Comparison of ENCODE assay signal across 12 cellular contexts in the genomic region with DNA sequence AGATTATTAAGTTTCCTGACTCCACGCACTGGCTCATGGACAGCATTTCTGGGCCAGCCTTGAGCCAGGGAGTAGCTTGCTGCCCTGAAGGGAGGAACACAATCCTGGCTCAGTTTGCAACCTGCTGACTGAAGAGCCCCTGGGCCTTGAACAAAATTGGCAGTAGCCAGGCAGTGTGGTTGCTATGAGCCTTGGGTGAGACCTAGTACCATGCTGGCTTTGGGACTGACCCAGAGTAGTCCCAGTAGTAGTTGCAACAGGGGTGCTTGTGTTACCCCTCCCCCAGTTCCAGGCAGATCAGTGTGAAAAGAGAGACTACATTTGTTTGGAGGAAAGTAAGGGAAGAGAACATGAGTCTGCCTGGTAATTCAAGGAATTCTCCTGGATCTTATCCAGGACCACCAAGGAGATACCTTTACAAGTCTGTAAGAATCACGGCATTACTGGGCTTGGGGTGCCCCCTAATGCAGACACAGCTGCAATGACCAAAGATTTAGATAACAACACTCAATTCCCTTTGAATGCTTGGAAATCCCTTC. TPM values are rescaled to one million over a fixed set of nuclear protein-coding genes. Genes with fewer than 3 reads are reported as not detected.
DNase-seq lines count a peak whose midpoint lies in the region; TF ChIP-seq lines count a peak whose summit lies in the region.
"Had no signal": no experiment of that assay in that cellular context is flagged by ENCODE, and none has a peak within 500 bp of the region (broad histone marks: within the 10 kb centered on the region; RNA-seq: fewer than 3 reads in every experiment).

No MANE protein-coding gene starts in this region.

- TF ChIP-seq POLR2A in vagina (IDR thresholded peaks at IDR 0.05), result no peak
- TF ChIP-seq POLR2A in sigmoid colon (IDR thresholded peaks at IDR 0.05), result no peak
- TF ChIP-seq POLR2A in lower leg skin (IDR thresholded peaks at IDR 0.05), result no peak

- H3K4me1 ChIP-seq in vagina, result no peaks in the 10 kb centered on the region
- H3K4me1 ChIP-seq in sigmoid colon, result no peaks in the 10 kb centered on the region
- H3K4me1 ChIP-seq: HAP-1, stomach had no signal

- TF ChIP-seq EP300 in sigmoid colon (IDR thresholded peaks at IDR 0.05), result no peak

- H3K4me3 ChIP-seq in WERI-Rb-1 (ENCODE audit: low read depth, low read length), result no peak overlapping the region
- no peak overlapping the region for H3K4me3 ChIP-seq in vagina
- no peak overlapping the region for H3K4me3 ChIP-seq in sigmoid colon
- no peak overlapping the region for H3K4me3 ChIP-seq in lower leg skin (ENCODE audit: low read depth, poor library complexity, severe bottlenecking)
- H3K4me3 ChIP-seq: HAP-1, stomach had no signal

- TF ChIP-seq CTCF in WERI-Rb-1 (IDR thresholded peaks at IDR 0.05; ENCODE audit: low read depth, low read length), result peak; percentile 77
- TF ChIP-seq CTCF in vagina (IDR thresholded peaks at IDR 0.05), result no peak
- TF ChIP-seq CTCF in sigmoid colon (IDR thresholded peaks at IDR 0.05), result no peak
- no peak for TF ChIP-seq CTCF in lower leg skin (IDR thresholded peaks at IDR 0.05)

- DNase-seq in NCI-H1092 treated with DMSO at 0.1 percent for 48 hours (lab: John Stamatoyannopoulos, UW), result peak; percentile 41
- no peak for DNase-seq in NCI-H1092 (lab: John Stamatoyannopoulos, UW)
- DNase-seq in WERI-Rb-1, result peak; percentile 84
- peak in 41 of 42 donors; percentile 16 to 81 (median 61) for DNase-seq in head of caudate nucleus
- peak; percentile 66 for DNase-seq in superior temporal gyrus (ENCODE audit: extremely low spot score)
- no peak for DNase-seq in vagina (ENCODE audit: extremely low spot score in 2 of 2)
- DNase-seq in sigmoid colon, result no peak
- no peak for DNase-seq in lower leg skin (ENCODE audit: low spot score in 2 of 2)
- DNase-seq: activated effector memory CD4-positive, alpha-beta T cell treated with anti-CD3 and anti-CD28 coated beads, Interleukin-2, amount 50 U/mL, for 16 hours; stomach had no signal

- H3K9me3 ChIP-seq in WERI-Rb-1 (ENCODE audit: severe bottlenecking) (no peaks in the 10 kb centered on the region), vagina (no peaks in the 10 kb centered on the region), sigmoid colon (no peaks in the 10 kb centered on the region)
- H3K9me3 ChIP-seq: HAP-1, stomach had no signal

- intact Hi-C loops in head of caudate nucleus (cut with DNase I), result loop anchor here (5.0 kb wide), 1 partner anchor 327 kb away; no protein-coding TSS in a partner anchor
- intact Hi-C loops in vagina (cut with DNase I), result no loop called here
- intact Hi-C loops in sigmoid colon (cut with DNase I), result no loop called here
- intact Hi-C loops in lower leg skin (cut with DNase I; ENCODE audit: low total_unique reads), result no loop called here

- no peaks in the 10 kb centered on the region for H3K36me3 ChIP-seq in WERI-Rb-1
- H3K36me3 ChIP-seq in vagina, result no peaks in the 10 kb centered on the region
- no peaks in the 10 kb centered on the region for H3K36me3 ChIP-seq in sigmoid colon
- H3K36me3 ChIP-seq: HAP-1, stomach had no signal

- WGBS in sigmoid colon, 2 donors, result 55 to 58% methylated on average over 2 of the region's 2 CpGs
- WGBS in lower leg skin, 2 donors, result 25 to 38% methylated on average over 2 of the region's 2 CpGs

- no peak overlapping the region for H3K27ac ChIP-seq in WERI-Rb-1
- H3K27ac ChIP-seq in vagina, result no peak overlapping the region
- no peak overlapping the region for H3K27ac ChIP-seq in sigmoid colon
- H3K27ac ChIP-seq: 22Rv1, stomach had no signal

- H3K27me3 ChIP-seq in WERI-Rb-1 (ENCODE audit: insufficient read depth, low read depth, severe bottlenecking) (no peaks in the 10 kb centered on the region), vagina (no peaks in the 10 kb centered on the region), sigmoid colon (no peaks in the 10 kb centered on the region)
- H3K27me3 ChIP-seq: stomach had no signal

RNA-seq across cellular contexts. Expression of a gene that starts 22.0 kb away (rescaled TPM):
- total RNA-seq in vagina (6.4 TPM), sigmoid colon (10 to 100 TPM in 1 of 4 donors, 1 to 10 TPM in 2, under 1 TPM in 1; 0.81 to 15.0 (median 1.6) TPM), lower leg skin (10 to 100 TPM in 2 of 4 donors, 1 to 10 TPM in 2; 5.0 to 21.5 (median 8.8) TPM)
- 1 to 10 TPM in 1 of 3 donors, under 1 TPM in 1, not detected in 1; 0.16 to 3.0 TPM for polyA plus RNA-seq in sigmoid colon

RNA-seq across cellular contexts. Expression of a gene that starts 58.2 kb away (rescaled TPM):
- 1.7 TPM for total RNA-seq in vagina
- 1 to 10 TPM in 1 of 4 donors, under 1 TPM in 3; 0.33 to 1.1 (median 0.83) TPM for total RNA-seq in sigmoid colon
- polyA plus RNA-seq in sigmoid colon, result under 1 TPM in 1 of 3 donors, not detected in 2; 0.23 TPM
- total RNA-seq in lower leg skin, result 1 to 10 TPM in 3 of 4 donors, under 1 TPM in 1; 0.67 to 2.0 (median 1.5) TPM

Comparison
In these comparisons a context has a peak if more than half of its experiments do, and no peak if none do; other contexts are left out.
1. DNase-seq: peak in NCI-H1092 treated with DMSO at 0.1 percent for 48 hours (single experiment), WERI-Rb-1 (single experiment), head of caudate nucleus (41 of 42) and superior temporal gyrus (single experiment); none in NCI-H1092 (single experiment), vagina (0 of 2), sigmoid colon (single experiment) and lower leg skin (0 of 2).